In the genomic region with DNA sequence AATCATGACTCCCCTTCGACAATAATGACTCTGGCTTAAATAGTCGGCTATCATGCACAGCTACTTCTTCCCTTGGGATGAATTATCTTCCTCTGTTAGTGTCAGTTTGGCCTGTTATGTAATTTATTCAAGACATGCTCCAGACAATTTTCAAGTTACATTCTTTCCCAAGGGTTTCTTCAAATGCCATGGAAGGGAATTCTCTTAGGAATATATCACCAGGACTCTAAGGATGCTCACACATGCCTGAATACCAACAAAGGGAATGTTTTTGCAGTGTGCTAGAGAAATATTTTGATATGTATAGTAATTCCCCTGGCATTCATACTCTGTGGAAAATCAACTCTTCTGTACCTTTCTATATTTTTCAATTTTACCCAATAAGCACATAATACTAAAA, we compare ENCODE assay signal across 8 cellular contexts.
"Had no signal": no experiment of that assay in that cellular context is flagged by ENCODE, and none has a peak within 500 bp of the region (broad histone marks: within the 10 kb centered on the region; RNA-seq: fewer than 3 reads in every experiment).

No MANE protein-coding gene starts in this region.

- H3K4me2 ChIP-seq: GM23338 had no signal

- H3K27ac Mint-ChIP-seq: GM23338, H9, IgD-negative memory B cell had no signal

- H3K27me3 Mint-ChIP-seq: IgD-negative memory B cell had no signal

- DNase-seq: H9, HCEC 1CT had no signal

- H2AFZ ChIP-seq: GM23338 had no signal

- H3K4me1 Mint-ChIP-seq: GM23338 had no signal

- H3K4me3 ChIP-seq: GM23338 had no signal

- FAIRE-seq: H1, H54, HepG2 had no signal

- H3K27ac ChIP-seq: HL-60 had no signal

- ATAC-seq: GM23338, HepG2 had no signal

- H3K36me3 Mint-ChIP-seq: IgD-negative memory B cell had no signal

- H3K9me3 Mint-ChIP-seq: GM23338, H9, IgD-negative memory B cell had no signal

- H3K4me3 Mint-ChIP-seq: GM23338, H9, IgD-negative memory B cell had no signal
